Comparison of ENCODE assay signal across 9 cellular contexts in the genomic region with DNA sequence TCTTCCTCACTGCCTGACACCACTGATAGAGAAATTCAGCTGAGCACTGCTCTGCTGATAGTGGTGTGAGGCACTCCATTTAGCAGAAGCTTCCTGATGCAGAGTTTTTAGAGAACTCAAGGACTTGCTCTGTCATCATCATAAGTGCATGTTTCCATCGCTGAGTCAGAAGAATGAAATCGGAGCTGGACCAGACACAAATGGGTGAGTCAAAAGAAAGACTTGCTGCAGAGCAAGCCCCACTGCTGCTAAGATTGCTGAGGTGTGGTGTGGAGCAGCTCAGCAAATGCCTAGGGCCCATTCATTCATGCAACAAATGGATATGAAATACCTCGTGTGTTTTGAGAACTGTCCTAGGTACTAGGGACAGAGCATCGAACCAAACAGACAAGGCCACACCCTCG.
DNase-seq lines count a peak whose midpoint lies in the region; ATAC-seq and TF ChIP-seq lines count a peak whose summit lies in the region.
"Had no signal": no experiment of that assay in that cellular context is flagged by ENCODE, and none has a peak within 500 bp of the region (broad histone marks: within the 10 kb centered on the region; RNA-seq: fewer than 3 reads in every experiment).

No MANE protein-coding gene starts in this region.

- H3K27me3 Mint-ChIP-seq in stimulated activated naive B cell treated with anti-CD40 and anti-IgM and Interleukin-4, amounts not matched to agents 10 μg/mL and 1 μg/mL and 100 μg/mL, for 72 hours, result peaks cover 5 to 17% of the 10 kb centered on the region in 2 donors

- no peaks in the 10 kb centered on the region for H3K36me3 Mint-ChIP-seq in stimulated activated naive B cell treated with anti-CD40 and anti-IgM and Interleukin-4, amounts not matched to agents 10 μg/mL and 1 μg/mL and 100 μg/mL, for 72 hours

- H3K4me3 Mint-ChIP-seq in stimulated activated naive B cell treated with anti-CD40 and anti-IgM and Interleukin-4, amounts not matched to agents 10 μg/mL and 1 μg/mL and 100 μg/mL, for 72 hours, result no peak overlapping the region

- H3K9me3 ChIP-seq in mesodermal cell (ENCODE audit: control insufficient read depth, low read length), result no peaks in the 10 kb centered on the region

- H3K4me1 Mint-ChIP-seq in stimulated activated naive B cell treated with anti-CD40 and anti-IgM and Interleukin-4, amounts not matched to agents 10 μg/mL and 1 μg/mL and 100 μg/mL, for 72 hours, result peaks cover 14 to 26% of the 10 kb centered on the region in 2 donors

- H3K27ac Mint-ChIP-seq in stimulated activated naive B cell treated with anti-CD40 and anti-IgM and Interleukin-4, amounts not matched to agents 10 μg/mL and 1 μg/mL and 100 μg/mL, for 72 hours, result no peak overlapping the region

- peak; percentile 94 for TF ChIP-seq EP300 in Ishikawa (IDR thresholded peaks at IDR 0.05; ENCODE audit: borderline replicate concordance)

- H3K4me1 ChIP-seq in mesodermal cell (ENCODE audit: control insufficient read depth, insufficient read depth, low read length, poor library complexity, severe bottlenecking), result peaks cover 19% of the 10 kb centered on the region

- TF ChIP-seq RAD21 in Ishikawa (IDR thresholded peaks at IDR 0.05; ENCODE audit: low read depth), result peak; percentile 43

- H3K4me3 ChIP-seq in mesodermal cell (ENCODE audit: extremely low read depth, insufficient read depth, low read length, poor library complexity, severe bottlenecking), result no peak overlapping the region

- peak overlapping the region; percentile 75 for H3K27ac ChIP-seq in mesodermal cell (ENCODE audit: low read depth, low read length, severe bottlenecking)

- H3K9me3 Mint-ChIP-seq in stimulated activated naive B cell treated with anti-CD40 and anti-IgM and Interleukin-4, amounts not matched to agents 10 μg/mL and 1 μg/mL and 100 μg/mL, for 72 hours, result no peaks in the 10 kb centered on the region

- ATAC-seq in stimulated activated naive B cell treated with anti-CD40 and anti-IgM and Interleukin-4, amounts not matched to agents 10 μg/mL and 1 μg/mL and 100 μg/mL, for 72 hours (replicated peaks), result no peak
- no peak for ATAC-seq in GM18867 (IDR thresholded peaks at IDR 0.05; ENCODE audit: unreplicated experiment)
- no peak for ATAC-seq in GM21717 (IDR thresholded peaks at IDR 0.05; ENCODE audit: unreplicated experiment)

- H3K36me3 ChIP-seq in mesodermal cell (ENCODE audit: control insufficient read depth, insufficient read depth, low read length), result no peaks in the 10 kb centered on the region

- DNase-seq in AG08396 (ENCODE audit: low spot score), result peak; percentile 79
- peak; percentile 96 for DNase-seq in dedifferentiated amniotic fluid mesenchymal stem cell (ENCODE audit: extremely low spot score)
- no peak for DNase-seq in COLO668 (lab: John Stamatoyannopoulos, UW; ENCODE audit: unreplicated experiment)
- no peak for DNase-seq in stimulated activated naive B cell treated with anti-CD40 and anti-IgM and Interleukin-4, amounts not matched to agents 10 μg/mL and 1 μg/mL and 100 μg/mL, for 72 hours
- DNase-seq: COR-L47 had no signal

- WGBS in mesodermal cell (ENCODE audit: insufficient coverage in 2 of 2), 2 experiments, result 50 to 67% methylated on average over 3 to 5 of the region's 5 CpGs

TF ChIP-seq in Ishikawa, 13 proteins besides CTCF, POLR2A, EP300 and RAD21:
- TF ChIP-seq ZBTB7A (IDR thresholded peaks at IDR 0.05; ENCODE audit: low read depth) (no peak), CEBPB (IDR thresholded peaks at IDR 0.05) (peak; percentile 80), CREB1 (IDR thresholded peaks at IDR 0.05; ENCODE audit: low read depth) (no peak), NFIC (IDR thresholded peaks at IDR 0.05) (peak; percentile 92), TCF12 (IDR thresholded peaks at IDR 0.05; ENCODE audit: low read depth) (peak; percentile 93), YY1 (IDR thresholded peaks at IDR 0.05; ENCODE audit: low read depth) (peak; percentile 47; the same call in 1 of the 2 replicates), FOXM1 (IDR thresholded peaks at IDR 0.05; ENCODE audit: borderline replicate concordance, low read depth) (peak; percentile 81), EGR1 (IDR thresholded peaks at IDR 0.05) (no peak), TEAD4 (IDR thresholded peaks at IDR 0.05) (peak; percentile 98), MAX (IDR thresholded peaks at IDR 0.05) (peak; percentile 91)
- TF ChIP-seq, protein P1, sequence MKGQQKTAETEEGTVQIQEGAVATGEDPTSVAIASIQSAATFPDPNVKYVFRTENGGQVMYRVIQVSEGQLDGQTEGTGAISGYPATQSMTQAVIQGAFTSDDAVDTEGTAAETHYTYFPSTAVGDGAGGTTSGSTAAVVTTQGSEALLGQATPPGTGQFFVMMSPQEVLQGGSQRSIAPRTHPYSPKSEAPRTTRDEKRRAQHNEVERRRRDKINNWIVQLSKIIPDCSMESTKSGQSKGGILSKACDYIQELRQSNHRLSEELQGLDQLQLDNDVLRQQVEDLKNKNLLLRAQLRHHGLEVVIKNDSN (IDR thresholded peaks at IDR 0.05), result peak; percentile 57
- TF ChIP-seq, protein P2, sequence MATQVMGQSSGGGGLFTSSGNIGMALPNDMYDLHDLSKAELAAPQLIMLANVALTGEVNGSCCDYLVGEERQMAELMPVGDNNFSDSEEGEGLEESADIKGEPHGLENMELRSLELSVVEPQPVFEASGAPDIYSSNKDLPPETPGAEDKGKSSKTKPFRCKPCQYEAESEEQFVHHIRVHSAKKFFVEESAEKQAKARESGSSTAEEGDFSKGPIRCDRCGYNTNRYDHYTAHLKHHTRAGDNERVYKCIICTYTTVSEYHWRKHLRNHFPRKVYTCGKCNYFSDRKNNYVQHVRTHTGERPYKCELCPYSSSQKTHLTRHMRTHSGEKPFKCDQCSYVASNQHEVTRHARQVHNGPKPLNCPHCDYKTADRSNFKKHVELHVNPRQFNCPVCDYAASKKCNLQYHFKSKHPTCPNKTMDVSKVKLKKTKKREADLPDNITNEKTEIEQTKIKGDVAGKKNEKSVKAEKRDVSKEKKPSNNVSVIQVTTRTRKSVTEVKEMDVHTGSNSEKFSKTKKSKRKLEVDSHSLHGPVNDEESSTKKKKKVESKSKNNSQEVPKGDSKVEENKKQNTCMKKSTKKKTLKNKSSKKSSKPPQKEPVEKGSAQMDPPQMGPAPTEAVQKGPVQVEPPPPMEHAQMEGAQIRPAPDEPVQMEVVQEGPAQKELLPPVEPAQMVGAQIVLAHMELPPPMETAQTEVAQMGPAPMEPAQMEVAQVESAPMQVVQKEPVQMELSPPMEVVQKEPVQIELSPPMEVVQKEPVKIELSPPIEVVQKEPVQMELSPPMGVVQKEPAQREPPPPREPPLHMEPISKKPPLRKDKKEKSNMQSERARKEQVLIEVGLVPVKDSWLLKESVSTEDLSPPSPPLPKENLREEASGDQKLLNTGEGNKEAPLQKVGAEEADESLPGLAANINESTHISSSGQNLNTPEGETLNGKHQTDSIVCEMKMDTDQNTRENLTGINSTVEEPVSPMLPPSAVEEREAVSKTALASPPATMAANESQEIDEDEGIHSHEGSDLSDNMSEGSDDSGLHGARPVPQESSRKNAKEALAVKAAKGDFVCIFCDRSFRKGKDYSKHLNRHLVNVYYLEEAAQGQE (IDR thresholded peaks at IDR 0.05; ENCODE audit: low read depth), result peak; percentile 90

Comparison
In these comparisons a context has a peak if more than half of its experiments do, and no peak if none do; other contexts are left out.
1. DNase-seq: peak in AG08396 (single experiment) and dedifferentiated amniotic fluid mesenchymal stem cell (single experiment); none in COLO668 (single experiment) and stimulated activated naive B cell treated with anti-CD40 and anti-IgM and Interleukin-4, amounts not matched to agents 10 μg/mL and 1 μg/mL and 100 μg/mL, for 72 hours (single experiment).